ENCODE assay signal across 10 cellular contexts in genomic region chr11:83054001-83054400, GRCh38. TPM values are rescaled to one million over a fixed set of nuclear protein-coding genes. Genes with fewer than 3 reads are reported as not detected.
A peak's percentile ranks its signal among the peaks of the same experiment; 100 is the strongest.
DNase-seq lines count a peak whose midpoint lies in the region; ATAC-seq and TF ChIP-seq lines count a peak whose summit lies in the region.
"Had no signal": no experiment of that assay in that cellular context is flagged by ENCODE, and none has a peak within 500 bp of the region (broad histone marks: within the 10 kb centered on the region; RNA-seq: fewer than 3 reads in every experiment).

No MANE protein-coding gene starts in this region.

- peak; percentile 55 for ATAC-seq in GM18868 (IDR thresholded peaks at IDR 0.05; ENCODE audit: unreplicated experiment)
- ATAC-seq in GM21786 (IDR thresholded peaks at IDR 0.05; ENCODE audit: unreplicated experiment), result peak; percentile 83
- peak; percentile 3 for ATAC-seq in mucosa of descending colon
- ATAC-seq: body of pancreas had no signal

- no peaks in the 10 kb centered on the region for H3K27me3 Mint-ChIP-seq in IgD-negative memory B cell

- intact Hi-C loops in mucosa of descending colon (cut with DNase I, micrococcal nuclease), result no loop called here

- H3K4me3 Mint-ChIP-seq in IgD-negative memory B cell, result peak overlapping the region; percentile 1 to 88 (median 77)

- peak overlapping the region; percentile 85 to 95 (median 90) for H3K27ac Mint-ChIP-seq in IgD-negative memory B cell

- H3K4me1 Mint-ChIP-seq in IgD-negative memory B cell, result peaks cover 50 to 59% (median 55%) of the 10 kb centered on the region in 3 donors

- H3K36me3 ChIP-seq in mucosa of descending colon (ENCODE audit: low read depth), result no peaks in the 10 kb centered on the region
- H3K36me3 ChIP-seq: right lobe of liver had no signal

- no peak for DNase-seq in mucosa of descending colon
- no peak for DNase-seq in glomerular visceral epithelial cell (ENCODE audit: extremely low spot score)
- DNase-seq in NCI-H1436 treated with DMSO at 0.1 percent for 48 hours (lab: John Stamatoyannopoulos, UW), result no peak
- no peak for DNase-seq in SW480 (ENCODE audit: low spot score)
- no peak for DNase-seq in NCI-H2196 treated with DMSO at 0.1 percent for 48 hours (lab: John Stamatoyannopoulos, UW; ENCODE audit: unreplicated experiment)
- DNase-seq: body of pancreas, right lobe of liver had no signal

- TF ChIP-seq CTCF in mucosa of descending colon (IDR thresholded peaks at IDR 0.05), result no peak

- H3K36me3 Mint-ChIP-seq in IgD-negative memory B cell, result peaks cover 6% of the 10 kb centered on the region

- H3K9me3 Mint-ChIP-seq in IgD-negative memory B cell, result peaks cover 0 to 7% (median 2%) of the 10 kb centered on the region in 3 donors

- peaks cover 5% of the 10 kb centered on the region for H3K4me1 ChIP-seq in mucosa of descending colon (ENCODE audit: low read depth)

- H3K9me3 ChIP-seq in mucosa of descending colon, result no peaks in the 10 kb centered on the region
- H3K9me3 ChIP-seq: body of pancreas, right lobe of liver had no signal

- no peak overlapping the region for H3K4me3 ChIP-seq in mucosa of descending colon
- H3K4me3 ChIP-seq: body of pancreas, right lobe of liver had no signal

RNA-seq across cellular contexts. Expression of gene RAB30, which starts 17.7 kb away (rescaled TPM):
- polyA plus RNA-seq in IgD-negative memory B cell, result 39.4 TPM
- total RNA-seq in mucosa of descending colon, result 10 to 100 TPM; 16.2 to 30.7 (median 19.1) TPM

Comparison
In these comparisons a context has a peak if more than half of its experiments do, and no peak if none do; other contexts are left out.
1. ATAC-seq: peak in every context shown above with its lines; median percentile 83 in GM21786; 55 in GM18868; 3 in mucosa of descending colon.